In the genomic region with DNA sequence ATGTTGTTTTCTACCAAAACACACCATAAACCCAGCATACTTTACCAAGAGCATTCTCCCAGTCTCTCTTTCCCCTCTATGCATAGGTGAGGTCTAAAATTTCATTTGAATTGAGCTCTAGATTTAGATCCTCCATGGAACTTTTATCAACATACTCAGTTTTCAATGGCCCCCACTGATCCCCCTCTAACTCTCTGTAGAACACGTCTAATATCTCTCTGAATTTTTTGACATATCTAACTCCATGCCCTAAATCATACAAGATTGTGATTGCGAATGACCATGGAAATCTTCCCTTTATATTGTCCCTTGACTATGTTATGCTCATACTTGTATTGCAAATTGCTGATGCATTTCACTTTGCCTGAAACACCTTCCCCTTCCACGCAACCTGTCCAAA, we compare ENCODE assay signal across 25 cellular contexts. TPM values are rescaled to one million over a fixed set of nuclear protein-coding genes. Genes with fewer than 3 reads are reported as not detected.
DNase-seq lines count a peak whose midpoint lies in the region; ATAC-seq and TF ChIP-seq lines count a peak whose summit lies in the region.
"Had no signal": no experiment of that assay in that cellular context is flagged by ENCODE, and none has a peak within 500 bp of the region (broad histone marks: within the 10 kb centered on the region; RNA-seq: fewer than 3 reads in every experiment).

No MANE protein-coding gene starts in this region.

- H3K4me1 ChIP-seq in CD4-positive, CD25-positive, alpha-beta regulatory T cell (ENCODE audit: control insufficient read depth, insufficient read depth, low read length, poor library complexity, severe bottlenecking), result peaks cover 48% of the 10 kb centered on the region
- no peaks in the 10 kb centered on the region for H3K4me1 ChIP-seq in H9 (ENCODE audit: insufficient read depth, low read length)
- H3K4me1 ChIP-seq: Caco-2 had no signal

- H2AK5ac ChIP-seq in H9 (ENCODE audit: insufficient read length, low read length), result no peak overlapping the region

- no peak overlapping the region for H2BK20ac ChIP-seq in H9 (ENCODE audit: low read depth, low read length, poor library complexity, severe bottlenecking)

- no CpG with 5 or more reads among the region's 3 CpGs for WGBS in H9 (ENCODE audit: extremely low coverage, insufficient read length, low lambda C conversion rate)

- H4K8ac ChIP-seq in H9 (replicated peaks; ENCODE audit: insufficient read length, low read depth, low read length), result no peak overlapping the region

- peaks cover 4% of the 10 kb centered on the region for H3K9me3 Mint-ChIP-seq in activated CD8-positive, alpha-beta T cell treated with anti-CD3 and anti-CD28 coated beads for 36 hours
- no peaks in the 10 kb centered on the region for H3K9me3 Mint-ChIP-seq in activated CD8-positive, alpha-beta T cell treated with anti-CD3 and anti-CD28 coated beads, Interleukin-2, amount 10 ng/mL, durations not matched to agents 7 days and 5 days (ENCODE audit: insufficient read depth)
- H3K9me3 Mint-ChIP-seq in CD4-positive, CD25-positive, alpha-beta regulatory T cell, result peaks cover 0 to 2% (median 0%) of the 10 kb centered on the region in 7 donors
- H3K9me3 Mint-ChIP-seq in T-cell (no peaks in the 10 kb centered on the region), H9 (no peaks in the 10 kb centered on the region)
- H3K9me3 Mint-ChIP-seq in activated naive CD8-positive, alpha-beta T cell treated with anti-CD3 and anti-CD28 coated beads, Interleukin-2, amount 50 U/mL, for 24 hours, result peaks cover 5% of the 10 kb centered on the region
- H3K9me3 Mint-ChIP-seq: HFFc6 had no signal

- no peak for DNase-seq in activated CD8-positive, alpha-beta T cell treated with anti-CD3 and anti-CD28 coated beads for 36 hours
- no peak for DNase-seq in activated CD8-positive, alpha-beta T cell treated with anti-CD3 and anti-CD28 coated beads, Interleukin-2, amount 10 ng/mL, durations not matched to agents 7 days and 5 days
- DNase-seq in CD4-positive, CD25-positive, alpha-beta regulatory T cell, result no peak
- DNase-seq in T-cell, result no peak
- DNase-seq in activated naive CD8-positive, alpha-beta T cell treated with anti-CD3 and anti-CD28 coated beads, Interleukin-2, amount 50 U/mL, for 24 hours, result no peak
- DNase-seq in DMS153 treated with DMSO at 0.1 percent for 48 hours (lab: John Stamatoyannopoulos, UW; ENCODE audit: unreplicated experiment), result no peak
- DNase-seq in H9, result no peak
- no peak for DNase-seq in NCI-H2227 treated with DMSO at 0.1 percent for 48 hours (lab: John Stamatoyannopoulos, UW)
- DNase-seq: Caco-2, DMS 273 treated with DMSO at 0.1 percent for 48 hours, H7, HFFc6, KBM-7, MM.1S, NCI-H1048, NCI-H1417 treated with DMSO at 0.1 percent for 48 hours, NCI-H187, NCI-H2107, NCI-H510A treated with DMSO at 0.1 percent for 48 hours, NCI-H748 treated with DMSO at 0.1 percent for 48 hours, SHP77 treated with DMSO at 0.1 percent for 48 hours had no signal

- intact Hi-C loops in activated CD8-positive, alpha-beta T cell treated with anti-CD3 and anti-CD28 coated beads for 36 hours (cut with micrococcal nuclease), result loop anchor here (5.0 kb wide), 2 partner anchors 35 to 70 kb away; no protein-coding TSS in a partner anchor

- H3K36me3 Mint-ChIP-seq in activated CD8-positive, alpha-beta T cell treated with anti-CD3 and anti-CD28 coated beads for 36 hours (ENCODE audit: low read depth), result peaks cover 3% of the 10 kb centered on the region
- H3K36me3 Mint-ChIP-seq in activated CD8-positive, alpha-beta T cell treated with anti-CD3 and anti-CD28 coated beads, Interleukin-2, amount 10 ng/mL, durations not matched to agents 7 days and 5 days (ENCODE audit: low read depth), result no peaks in the 10 kb centered on the region
- H3K36me3 Mint-ChIP-seq in CD4-positive, CD25-positive, alpha-beta regulatory T cell, result no peaks in the 10 kb centered on the region
- no peaks in the 10 kb centered on the region for H3K36me3 Mint-ChIP-seq in T-cell
- no peaks in the 10 kb centered on the region for H3K36me3 Mint-ChIP-seq in activated naive CD8-positive, alpha-beta T cell treated with anti-CD3 and anti-CD28 coated beads, Interleukin-2, amount 50 U/mL, for 24 hours (ENCODE audit: low read depth)
- H3K36me3 Mint-ChIP-seq in H9 (ENCODE audit: insufficient read depth in 1 of 3, low read depth in 3 of 3), result no peaks in the 10 kb centered on the region

- CTCF ChIA-PET in activated CD8-positive, alpha-beta T cell treated with anti-CD3 and anti-CD28 coated beads for 36 hours (lab: Charles Lee), result interaction anchor here (0.6 to 2.6 kb wide), 3 partner anchors 37 to 366 kb away, joined by 3 to 9 read pairs (median 8); partner anchors contain the start of gene HBS1L
- CTCF ChIA-PET in activated CD8-positive, alpha-beta T cell treated with anti-CD3 and anti-CD28 coated beads, Interleukin-2, amount 10 ng/mL, durations not matched to agents 7 days and 5 days (lab: Charles Lee), result interaction anchor here (0.6 to 3.4 kb wide), 10 partner anchors 8 to 91 kb away, joined by 3 to 13 read pairs (median 4); partner anchors contain the start of gene MYB
- CTCF ChIA-PET in T-cell (lab: Charles Lee), result interaction anchor here (0.6 to 2.4 kb wide), 9 partner anchors 8 to 971 kb away, joined by 3 to 9 read pairs (median 4); no protein-coding TSS in a partner anchor

- no peak overlapping the region for H2BK15ac ChIP-seq in H9 (ENCODE audit: low read depth, low read length)

- no peak overlapping the region for H3K27ac ChIP-seq in CD4-positive, CD25-positive, alpha-beta regulatory T cell (ENCODE audit: insufficient read depth, low read length, poor library complexity, severe bottlenecking)
- H3K27ac ChIP-seq in H9 (ENCODE audit: insufficient read length, low read depth, low read length), result no peak overlapping the region
- H3K27ac ChIP-seq: HL-60, RWPE1 had no signal

- H3K23me2 ChIP-seq in H9 (ENCODE audit: insufficient read length, low read depth, low read length, poor library complexity, severe bottlenecking), result no peaks in the 10 kb centered on the region

- no peaks in the 10 kb centered on the region for H3K36me3 ChIP-seq in CD4-positive, CD25-positive, alpha-beta regulatory T cell (ENCODE audit: control insufficient read depth, insufficient read depth, low read length)

- H3K9ac ChIP-seq in H9 (ENCODE audit: extremely low read depth, insufficient read length, low read length), result no peak overlapping the region

- no peak overlapping the region for H3K4me3 ChIP-seq in CD4-positive, CD25-positive, alpha-beta regulatory T cell (ENCODE audit: low read depth, low read length)

- no peak overlapping the region for H3K56ac ChIP-seq in H9 (ENCODE audit: insufficient read length, low read depth, low read length)

- H4K20me1 ChIP-seq in H9 (ENCODE audit: control insufficient read depth, insufficient read depth, insufficient read length), result no peaks in the 10 kb centered on the region

- H3K4ac ChIP-seq in H9 (ENCODE audit: low read depth, low read length), result no peak overlapping the region

- no peak overlapping the region for H3K14ac ChIP-seq in H9 (ENCODE audit: insufficient read depth, low read length)

- H3K27me3 Mint-ChIP-seq in activated CD8-positive, alpha-beta T cell treated with anti-CD3 and anti-CD28 coated beads for 36 hours, result no peaks in the 10 kb centered on the region
- no peaks in the 10 kb centered on the region for H3K27me3 Mint-ChIP-seq in activated CD8-positive, alpha-beta T cell treated with anti-CD3 and anti-CD28 coated beads, Interleukin-2, amount 10 ng/mL, durations not matched to agents 7 days and 5 days (ENCODE audit: low read depth)
- H3K27me3 Mint-ChIP-seq in CD4-positive, CD25-positive, alpha-beta regulatory T cell, result no peaks in the 10 kb centered on the region
- no peaks in the 10 kb centered on the region for H3K27me3 Mint-ChIP-seq in T-cell
- no peaks in the 10 kb centered on the region for H3K27me3 Mint-ChIP-seq in activated naive CD8-positive, alpha-beta T cell treated with anti-CD3 and anti-CD28 coated beads, Interleukin-2, amount 50 U/mL, for 24 hours
- H3K27me3 Mint-ChIP-seq in H9 (ENCODE audit: low read depth), result no peaks in the 10 kb centered on the region
- H3K27me3 Mint-ChIP-seq: B cell had no signal

- H3T11ph ChIP-seq in H9 (ENCODE audit: low read length), result no peak overlapping the region

- no peaks in the 10 kb centered on the region for H3K9me3 ChIP-seq in CD4-positive, CD25-positive, alpha-beta regulatory T cell (ENCODE audit: control insufficient read depth in 2 of 2, low read length in 2 of 2)
- no peaks in the 10 kb centered on the region for H3K9me3 ChIP-seq in H9 (ENCODE audit: control insufficient read depth, low read depth, low read length)
- H3K9me3 ChIP-seq: Caco-2 had no signal

- H2BK120ac ChIP-seq in H9 (ENCODE audit: low read depth, low read length, poor library complexity, severe bottlenecking), result no peak overlapping the region

- no peak overlapping the region for H2AFZ ChIP-seq in H9 (ENCODE audit: low read length)

- no peak for TF ChIP-seq CTCF in activated CD8-positive, alpha-beta T cell treated with anti-CD3 and anti-CD28 coated beads for 36 hours (IDR thresholded peaks at IDR 0.05)
- TF ChIP-seq CTCF in H9 (conservative IDR thresholded peaks at IDR 0.05), result no peak

- no peak overlapping the region for H3K4me3 Mint-ChIP-seq in activated CD8-positive, alpha-beta T cell treated with anti-CD3 and anti-CD28 coated beads for 36 hours
- no peak overlapping the region for H3K4me3 Mint-ChIP-seq in activated CD8-positive, alpha-beta T cell treated with anti-CD3 and anti-CD28 coated beads, Interleukin-2, amount 10 ng/mL, durations not matched to agents 7 days and 5 days
- peak overlapping the region in 2 of 4 donors; percentile 18 to 39 for H3K4me3 Mint-ChIP-seq in CD4-positive, CD25-positive, alpha-beta regulatory T cell
- H3K4me3 Mint-ChIP-seq in T-cell (no peak overlapping the region), H9 (no peak overlapping the region)
- no peak overlapping the region for H3K4me3 Mint-ChIP-seq in activated naive CD8-positive, alpha-beta T cell treated with anti-CD3 and anti-CD28 coated beads, Interleukin-2, amount 50 U/mL, for 24 hours
- H3K4me3 Mint-ChIP-seq: B cell, HFFc6 had no signal

- ATAC-seq in activated CD8-positive, alpha-beta T cell treated with anti-CD3 and anti-CD28 coated beads for 36 hours, result no peak
- ATAC-seq in activated CD8-positive, alpha-beta T cell treated with anti-CD3 and anti-CD28 coated beads, Interleukin-2, amount 10 ng/mL, durations not matched to agents 7 days and 5 days, result no peak
- ATAC-seq in CD4-positive, CD25-positive, alpha-beta regulatory T cell (ENCODE audit: low read depth in 2 of 2), result no peak
- no peak for ATAC-seq in T-cell (replicated peaks in 1 of 4)
- no peak for ATAC-seq in activated naive CD8-positive, alpha-beta T cell treated with anti-CD3 and anti-CD28 coated beads, Interleukin-2, amount 50 U/mL, for 24 hours
- ATAC-seq: HepG2 had no signal

- H4K5ac ChIP-seq in H9 (ENCODE audit: insufficient read length, low read depth, low read length), result no peak overlapping the region

- no peak overlapping the region for H4K91ac ChIP-seq in H9 (ENCODE audit: insufficient read length, low read depth, low read length)

- H3K79me2 ChIP-seq in H9 (ENCODE audit: insufficient read depth, low read length), result no peaks in the 10 kb centered on the region

- H2BK12ac ChIP-seq in H9 (ENCODE audit: insufficient read length, low read depth, low read length), result no peak overlapping the region

- H3K4me1 Mint-ChIP-seq in activated CD8-positive, alpha-beta T cell treated with anti-CD3 and anti-CD28 coated beads for 36 hours (ENCODE audit: low read depth), result peaks cover 82% of the 10 kb centered on the region
- H3K4me1 Mint-ChIP-seq in activated CD8-positive, alpha-beta T cell treated with anti-CD3 and anti-CD28 coated beads, Interleukin-2, amount 10 ng/mL, durations not matched to agents 7 days and 5 days (ENCODE audit: low read depth), result peaks cover 70% of the 10 kb centered on the region
- peaks cover 49 to 87% (median 55%) of the 10 kb centered on the region in 4 donors for H3K4me1 Mint-ChIP-seq in CD4-positive, CD25-positive, alpha-beta regulatory T cell
- peaks cover 60 to 80% (median 65%) of the 10 kb centered on the region in 3 donors for H3K4me1 Mint-ChIP-seq in T-cell
- peaks cover 82% of the 10 kb centered on the region for H3K4me1 Mint-ChIP-seq in activated naive CD8-positive, alpha-beta T cell treated with anti-CD3 and anti-CD28 coated beads, Interleukin-2, amount 50 U/mL, for 24 hours
- H3K4me1 Mint-ChIP-seq in H9, result peaks cover 0 to 5% of the 10 kb centered on the region in 2 experiments; a peak in 1 of 4 replicates

- H3K27me3 ChIP-seq in CD4-positive, CD25-positive, alpha-beta regulatory T cell (ENCODE audit: control insufficient read depth, insufficient read depth, low read length), result no peaks in the 10 kb centered on the region
- H3K27me3 ChIP-seq in H9 (ENCODE audit: insufficient read depth, low read length), result no peaks in the 10 kb centered on the region

- H3K18ac ChIP-seq in H9 (ENCODE audit: insufficient read length, low read depth, low read length), result no peak overlapping the region

- no peak overlapping the region for H2BK5ac ChIP-seq in H9 (ENCODE audit: insufficient read length, low read length)

- H3K4me2 ChIP-seq in H9 (ENCODE audit: insufficient read depth, insufficient read length, low read length), result no peak overlapping the region

- H3K79me1 ChIP-seq in H9 (ENCODE audit: insufficient read depth, low read depth, low read length, poor library complexity, severe bottlenecking), result no peaks in the 10 kb centered on the region

- peak overlapping the region; percentile 60 for H3K27ac Mint-ChIP-seq in activated CD8-positive, alpha-beta T cell treated with anti-CD3 and anti-CD28 coated beads for 36 hours
- H3K27ac Mint-ChIP-seq in activated CD8-positive, alpha-beta T cell treated with anti-CD3 and anti-CD28 coated beads, Interleukin-2, amount 10 ng/mL, durations not matched to agents 7 days and 5 days, result no peak overlapping the region
- H3K27ac Mint-ChIP-seq in CD4-positive, CD25-positive, alpha-beta regulatory T cell, result peak overlapping the region; percentile 12 to 67 (median 52)
- peak overlapping the region; percentile 84 to 93 for H3K27ac Mint-ChIP-seq in T-cell
- H3K27ac Mint-ChIP-seq in activated naive CD8-positive, alpha-beta T cell treated with anti-CD3 and anti-CD28 coated beads, Interleukin-2, amount 50 U/mL, for 24 hours, result peak overlapping the region; percentile 17
- no peak overlapping the region for H3K27ac Mint-ChIP-seq in H9
- H3K27ac Mint-ChIP-seq: B cell, HFFc6 had no signal

- POLR2A ChIA-PET in activated CD8-positive, alpha-beta T cell treated with anti-CD3 and anti-CD28 coated beads for 36 hours (lab: Charles Lee), result interaction anchor here (1.1 to 6.2 kb wide), 6 partner anchors 22 to 90 kb away, joined by 3 to 60 read pairs (median 3); partner anchors contain the start of genes HBS1L and MYB
- POLR2A ChIA-PET in activated CD8-positive, alpha-beta T cell treated with anti-CD3 and anti-CD28 coated beads, Interleukin-2, amount 10 ng/mL, durations not matched to agents 7 days and 5 days (lab: Charles Lee), result interaction anchor here (1.4 to 3.4 kb wide), 5 partner anchors 21 to 91 kb away, joined by 3 to 12 read pairs (median 6); partner anchors contain the start of genes HBS1L and MYB
- POLR2A ChIA-PET in T-cell (lab: Charles Lee), result interaction anchor here in 1 of 2 donors (0.5 kb wide), 1 partner anchor 992 kb away, joined by 5 read pairs; no protein-coding TSS in a partner anchor

- H3K23ac ChIP-seq in H9 (ENCODE audit: insufficient read length, low read depth, low read length), result no peak overlapping the region

RNA-seq across cellular contexts. Expression of gene HBS1L, which starts 38.1 kb away (rescaled TPM):
- 100 to 1,000 TPM; 146 to 147 TPM for total RNA-seq in activated CD8-positive, alpha-beta T cell treated with anti-CD3 and anti-CD28 coated beads for 36 hours
- 10 to 100 TPM; 72.8 to 77.5 TPM for total RNA-seq in activated CD8-positive, alpha-beta T cell treated with anti-CD3 and anti-CD28 coated beads, Interleukin-2, amount 10 ng/mL, durations not matched to agents 7 days and 5 days
- 109 TPM for total RNA-seq in CD4-positive, CD25-positive, alpha-beta regulatory T cell
- 10 to 100 TPM; 49.4 to 66.8 (median 61.8) TPM for polyA plus RNA-seq in CD4-positive, CD25-positive, alpha-beta regulatory T cell
- 100 to 1,000 TPM in 1 of 5 donors, 10 to 100 TPM in 4; 51.4 to 112 (median 69.7) TPM for total RNA-seq in T-cell
- total RNA-seq in H9 (2021), result 104 and 110 TPM in 2 replicates

Comparison
In these comparisons a context has a peak if more than half of its experiments do, and no peak if none do; other contexts are left out.
1. H3K27ac Mint-ChIP-seq: peak in activated CD8-positive, alpha-beta T cell treated with anti-CD3 and anti-CD28 coated beads for 36 hours (single experiment), CD4-positive, CD25-positive, alpha-beta regulatory T cell (3 of 3), T-cell (2 of 2) and activated naive CD8-positive, alpha-beta T cell treated with anti-CD3 and anti-CD28 coated beads, Interleukin-2, amount 50 U/mL, for 24 hours (single experiment); none in activated CD8-positive, alpha-beta T cell treated with anti-CD3 and anti-CD28 coated beads, Interleukin-2, amount 10 ng/mL, durations not matched to agents 7 days and 5 days (single experiment) and H9 (0 of 3).